ENCODE assay signal across 16 cellular contexts in genomic region chr7:7203813-7204575, GRCh38. TPM values are rescaled to one million over a fixed set of nuclear protein-coding genes. Genes with fewer than 3 reads are reported as not detected.
A peak's percentile ranks its signal among the peaks of the same experiment; 100 is the strongest.
DNase-seq lines count a peak whose midpoint lies in the region; ATAC-seq and TF ChIP-seq lines count a peak whose summit lies in the region.
"Had no signal": no experiment of that assay in that cellular context is flagged by ENCODE, and none has a peak within 500 bp of the region (broad histone marks: within the 10 kb centered on the region; RNA-seq: fewer than 3 reads in every experiment).

No MANE protein-coding gene starts in this region.

- no peak overlapping the region for H2BK120ac ChIP-seq in mesenchymal stem cell (ENCODE audit: low read depth, low read length)

- TF ChIP-seq CTCF in KMS-11 (conservative IDR thresholded peaks at IDR 0.05; ENCODE audit: low read depth, low read length) = no peak

- H4K20me1 ChIP-seq in KMS-11 (ENCODE audit: insufficient read depth) = no peaks in the 10 kb centered on the region; the same call in 1 of the 2 replicates

- no peak overlapping the region for H3K18ac ChIP-seq in mesenchymal stem cell (ENCODE audit: low read depth in 1 of 2, low read length in 2 of 2)

- H3K4me3 Mint-ChIP-seq in activated CD4-positive, alpha-beta T cell treated with anti-CD3 and anti-CD28 coated beads for 36 hours = no peak overlapping the region
- H3K4me3 Mint-ChIP-seq in activated CD4-positive, alpha-beta memory T cell treated with anti-CD3 and anti-CD28 coated beads, Interleukin-2, amount 10 ng/mL, durations not matched to agents 7 days and 5 days = no peak overlapping the region

- H3K79me1 ChIP-seq in mesenchymal stem cell (replicated peaks; ENCODE audit: low read length, poor library complexity, severe bottlenecking) = peaks cover 14% of the 10 kb centered on the region

- H3K9ac ChIP-seq in KMS-11 (peak overlapping the region; percentile 34; the same call in 1 of the 2 replicates), mesenchymal stem cell (ENCODE audit: low read length) (no peak overlapping the region)

- WGBS in mesenchymal stem cell = no CpG with 5 or more reads among the region's 1 CpG

- intact Hi-C loops in activated CD4-positive, alpha-beta T cell treated with anti-CD3 and anti-CD28 coated beads for 36 hours (cut with DNase I, micrococcal nuclease) = no loop called here

- H2AFZ ChIP-seq in KMS-11 (ENCODE audit: low read depth) = no peak overlapping the region
- no peak overlapping the region for H2AFZ ChIP-seq in mesenchymal stem cell (ENCODE audit: low read depth, low read length)

- DNase-seq in activated CD4-positive, alpha-beta T cell treated with anti-CD3 and anti-CD28 coated beads for 36 hours = no peak
- no peak for DNase-seq in activated CD4-positive, alpha-beta T cell treated with anti-CD3 and anti-CD28 coated beads, Interleukin-2, amount 50 U/mL, for 4 hours
- no peak for DNase-seq in activated CD4-positive, alpha-beta memory T cell treated with anti-CD3 and anti-CD28 coated beads, Interleukin-2, amount 10 ng/mL, durations not matched to agents 7 days and 5 days
- DNase-seq in mesenchymal stem cell (peak; percentile 18), mesenteric fat pad (ENCODE audit: low spot score) (no peak)
- DNase-seq in activated CD4-positive, alpha-beta T cell treated with anti-CD3 and anti-CD28 coated beads for 4 hours = no peak
- DNase-seq: midbrain; NCI-H1694 treated with DMSO at 0.1 percent for 48 hours; NCI-H774; pancreas; stimulated activated CD4-positive, alpha-beta T cell treated with anti-CD3 and anti-CD28 coated beads, Interleukin-12 subunit alpha, Interleukin-12 subunit beta, amount 100 ng/mL, for 4 hours; tibial artery had no signal

- H3K4me1 ChIP-seq in KMS-11 (ENCODE audit: low read depth, poor library complexity, severe bottlenecking) (peaks cover 96% of the 10 kb centered on the region), mesenchymal stem cell (ENCODE audit: control insufficient read depth, insufficient read depth, low read depth, low read length) (peaks cover 5% of the 10 kb centered on the region)
- H3K4me1 ChIP-seq: A549, pancreas had no signal

- no peak overlapping the region for H2BK5ac ChIP-seq in mesenchymal stem cell (ENCODE audit: low read depth, low read length, poor library complexity, severe bottlenecking)

- H3K36me3 Mint-ChIP-seq in activated CD4-positive, alpha-beta T cell treated with anti-CD3 and anti-CD28 coated beads for 36 hours (ENCODE audit: low read depth) = peaks cover 24% of the 10 kb centered on the region
- H3K36me3 Mint-ChIP-seq in activated CD4-positive, alpha-beta memory T cell treated with anti-CD3 and anti-CD28 coated beads, Interleukin-2, amount 10 ng/mL, durations not matched to agents 7 days and 5 days (ENCODE audit: low read depth) = peaks cover 41% of the 10 kb centered on the region

- no peak overlapping the region for H3K4me3 ChIP-seq in KMS-11 (IDR thresholded peaks at IDR 0.05; ENCODE audit: insufficient read depth, low read depth, low read length)
- no peak overlapping the region for H3K4me3 ChIP-seq in mesenchymal stem cell (ENCODE audit: insufficient read depth in 1 of 2, low read depth in 1 of 2, low read length in 2 of 2)
- H3K4me3 ChIP-seq: A549, gastroesophageal sphincter, pancreas, tibial artery had no signal

- peak overlapping the region; percentile 60 for H3K27ac ChIP-seq in KMS-11
- no peak overlapping the region for H3K27ac ChIP-seq in mesenchymal stem cell (ENCODE audit: low read length, poor library complexity, severe bottlenecking)
- H3K27ac ChIP-seq: A549, gastroesophageal sphincter, pancreas, tibial artery had no signal

- peaks cover 8% of the 10 kb centered on the region for H3K9me3 Mint-ChIP-seq in activated CD4-positive, alpha-beta T cell treated with anti-CD3 and anti-CD28 coated beads for 36 hours (ENCODE audit: low read depth)
- H3K9me3 Mint-ChIP-seq in activated CD4-positive, alpha-beta memory T cell treated with anti-CD3 and anti-CD28 coated beads, Interleukin-2, amount 10 ng/mL, durations not matched to agents 7 days and 5 days = peaks cover 9% of the 10 kb centered on the region

- H3K4me2 ChIP-seq in KMS-11 = peak overlapping the region; percentile 94
- H3K4me2 ChIP-seq in mesenchymal stem cell (ENCODE audit: low read length, poor library complexity, severe bottlenecking) = no peak overlapping the region
- H3K4me2 ChIP-seq: A549 had no signal

- POLR2A ChIA-PET in activated CD4-positive, alpha-beta T cell treated with anti-CD3 and anti-CD28 coated beads for 36 hours (lab: Charles Lee) = interaction anchor here (0.6 kb wide), 2 partner anchors 100 to 213 kb away, joined by 3 to 5 read pairs; no protein-coding TSS in a partner anchor
- POLR2A ChIA-PET in activated CD4-positive, alpha-beta memory T cell treated with anti-CD3 and anti-CD28 coated beads, Interleukin-2, amount 10 ng/mL, durations not matched to agents 7 days and 5 days (lab: Charles Lee) = interaction anchor here (0.7 kb wide), 1 partner anchor 22 kb away, joined by 3 read pairs; the partner anchor contains the start of gene C1GALT1

- H4K8ac ChIP-seq in mesenchymal stem cell (ENCODE audit: low read length) = no peak overlapping the region

- H3K27me3 ChIP-seq in KMS-11 (ENCODE audit: insufficient read depth, low read depth) = no peaks in the 10 kb centered on the region
- no peaks in the 10 kb centered on the region for H3K27me3 ChIP-seq in mesenchymal stem cell (ENCODE audit: control insufficient read depth in 1 of 2, insufficient read depth in 1 of 2, low read length in 2 of 2)
- H3K27me3 ChIP-seq: gastroesophageal sphincter, pancreas, tibial artery had no signal

- H3K14ac ChIP-seq in mesenchymal stem cell (ENCODE audit: low read length in 2 of 2) = no peak overlapping the region

- H2BK15ac ChIP-seq in mesenchymal stem cell (ENCODE audit: low read depth, poor library complexity, severe bottlenecking) = no peak overlapping the region

- H3K79me2 ChIP-seq in KMS-11 (ENCODE audit: insufficient read depth, low read depth) = peaks cover 100% of the 10 kb centered on the region

- H3K36me3 ChIP-seq in KMS-11 (ENCODE audit: insufficient read depth) = no peaks in the 10 kb centered on the region
- peaks cover 3 to 8% of the 10 kb centered on the region in 2 experiments for H3K36me3 ChIP-seq in mesenchymal stem cell (ENCODE audit: control insufficient read depth in 1 of 2, insufficient read depth in 2 of 2, low read depth in 1 of 2, low read length in 2 of 2)
- H3K36me3 ChIP-seq: gastroesophageal sphincter, pancreas, tibial artery had no signal

- CTCF ChIA-PET in activated CD4-positive, alpha-beta T cell treated with anti-CD3 and anti-CD28 coated beads for 36 hours (lab: Charles Lee) = interaction anchor here (0.5 kb wide), 1 partner anchor 64 kb away, joined by 3 read pairs; no protein-coding TSS in a partner anchor
- CTCF ChIA-PET in activated CD4-positive, alpha-beta memory T cell treated with anti-CD3 and anti-CD28 coated beads, Interleukin-2, amount 10 ng/mL, durations not matched to agents 7 days and 5 days (lab: Charles Lee) = no interaction called here

- H4K91ac ChIP-seq in mesenchymal stem cell (ENCODE audit: low read length) = no peak overlapping the region

- no peak overlapping the region for H2AK5ac ChIP-seq in mesenchymal stem cell (ENCODE audit: low read length, severe bottlenecking)

- no peak overlapping the region for H2BK12ac ChIP-seq in mesenchymal stem cell (ENCODE audit: low read length in 2 of 2)

- H3K27me3 Mint-ChIP-seq in activated CD4-positive, alpha-beta T cell treated with anti-CD3 and anti-CD28 coated beads for 36 hours = no peaks in the 10 kb centered on the region
- H3K27me3 Mint-ChIP-seq in activated CD4-positive, alpha-beta memory T cell treated with anti-CD3 and anti-CD28 coated beads, Interleukin-2, amount 10 ng/mL, durations not matched to agents 7 days and 5 days = no peaks in the 10 kb centered on the region

- peaks cover 82% of the 10 kb centered on the region for H3K4me1 Mint-ChIP-seq in activated CD4-positive, alpha-beta T cell treated with anti-CD3 and anti-CD28 coated beads for 36 hours
- peaks cover 70% of the 10 kb centered on the region for H3K4me1 Mint-ChIP-seq in activated CD4-positive, alpha-beta memory T cell treated with anti-CD3 and anti-CD28 coated beads, Interleukin-2, amount 10 ng/mL, durations not matched to agents 7 days and 5 days

- H3K23ac ChIP-seq in mesenchymal stem cell (ENCODE audit: low read length in 2 of 2) = no peak overlapping the region

- no peak overlapping the region for H3K4ac ChIP-seq in mesenchymal stem cell (ENCODE audit: low read depth in 1 of 2, low read length in 2 of 2)

- ATAC-seq in activated CD4-positive, alpha-beta T cell treated with anti-CD3 and anti-CD28 coated beads for 36 hours = no peak
- ATAC-seq in HG02623 (IDR thresholded peaks at IDR 0.05; ENCODE audit: unreplicated experiment) = no peak
- ATAC-seq: A549, gastroesophageal sphincter, pancreas had no signal

- H3K9me3 ChIP-seq in mesenchymal stem cell (ENCODE audit: control insufficient read depth, low read length) = peaks cover 9% of the 10 kb centered on the region
- H3K9me3 ChIP-seq: A549, gastroesophageal sphincter, pancreas had no signal

- H3K27ac Mint-ChIP-seq in activated CD4-positive, alpha-beta T cell treated with anti-CD3 and anti-CD28 coated beads for 36 hours = peak overlapping the region; percentile 12
- peak overlapping the region; percentile 52 for H3K27ac Mint-ChIP-seq in activated CD4-positive, alpha-beta memory T cell treated with anti-CD3 and anti-CD28 coated beads, Interleukin-2, amount 10 ng/mL, durations not matched to agents 7 days and 5 days

RNA-seq across cellular contexts. Expression of gene C1GALT1, which starts 21.6 kb away (rescaled TPM):
- total RNA-seq in activated CD4-positive, alpha-beta T cell treated with anti-CD3 and anti-CD28 coated beads for 36 hours = 10 to 100 TPM; 35.3 to 37.1 TPM
- total RNA-seq in activated CD4-positive, alpha-beta memory T cell treated with anti-CD3 and anti-CD28 coated beads, Interleukin-2, amount 10 ng/mL, durations not matched to agents 7 days and 5 days = 10 to 100 TPM; 63.4 to 64.1 TPM
- 13.5 TPM for polyA plus RNA-seq in mesenchymal stem cell (2013, experiment 1 of 2)
- polyA plus RNA-seq in mesenchymal stem cell (2013, experiment 2 of 2) = 13.7 TPM
- total RNA-seq in mesenteric fat pad = 23.8 TPM
